25 cellular contexts compared by ENCODE assay signal in the genomic region with DNA sequence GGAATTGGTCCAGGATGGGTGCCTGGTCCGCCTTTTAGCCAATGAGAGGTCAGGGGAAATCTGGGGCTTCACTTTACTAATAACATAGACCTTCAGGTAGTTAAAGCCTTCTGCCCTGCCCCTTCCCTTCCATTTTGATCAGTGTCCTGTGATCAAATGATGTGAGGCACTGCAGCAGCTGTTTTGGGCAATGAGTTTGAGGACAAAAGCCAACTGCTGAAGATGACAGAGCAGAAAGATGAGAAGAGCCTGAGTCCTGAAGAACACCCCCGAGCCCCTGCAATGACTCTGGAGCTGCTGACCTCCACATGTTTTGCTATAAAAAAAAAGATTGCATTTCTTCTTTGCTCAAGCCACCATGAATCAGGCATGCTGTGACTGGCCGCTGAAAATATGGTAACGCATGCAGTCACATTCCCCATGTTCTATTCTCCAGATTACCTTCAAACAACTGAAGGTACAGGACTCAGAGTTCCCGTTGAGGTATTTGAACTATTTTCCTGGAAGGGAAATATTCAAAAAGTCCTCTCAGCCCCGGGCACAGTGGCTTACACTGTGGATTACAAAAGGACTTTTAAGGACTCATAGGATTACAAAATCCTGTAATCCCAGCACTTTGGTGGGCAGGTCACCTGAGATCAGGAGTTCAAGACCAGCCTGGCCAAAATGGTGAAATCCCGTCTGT.
"Had no signal": no experiment of that assay in that cellular context is flagged by ENCODE, and none has a peak within 500 bp of the region (broad histone marks: within the 10 kb centered on the region; RNA-seq: fewer than 3 reads in every experiment).

No MANE protein-coding gene starts in this region.

- H3K36me3 ChIP-seq: cardiac muscle cell, colonic mucosa, left lung, lower lobe of right lung, right atrium auricular region, suprapubic skin, tibial artery had no signal

- H2AFZ ChIP-seq: parathyroid adenoma had no signal

- H3K27ac ChIP-seq: cardiac muscle cell, colonic mucosa, left lung, lower lobe of right lung, parathyroid adenoma, right atrium auricular region, suprapubic skin, tibial artery had no signal

- H3K36me3 Mint-ChIP-seq: activated naive CD4-positive, alpha-beta T cell treated with anti-CD3 and anti-CD28 coated beads, Interleukin-2, amount 50 U/mL, for 72 hours; stimulated activated naive B cell treated with anti-CD40 and anti-IgM and Interleukin-4, amounts not matched to agents 10 μg/mL and 1 μg/mL and 100 μg/mL, for 72 hours; WTC11 had no signal

- H3K9ac ChIP-seq: parathyroid adenoma had no signal

- H3K27me3 ChIP-seq: cardiac muscle cell, colonic mucosa, left lung, right atrium auricular region, suprapubic skin, tibial artery had no signal

- H3K4me1 Mint-ChIP-seq: stimulated activated naive B cell treated with anti-CD40 and anti-IgM and Interleukin-4, amounts not matched to agents 10 μg/mL and 1 μg/mL and 100 μg/mL, for 72 hours had no signal

- FAIRE-seq: frontal cortex, islet of Langerhans had no signal

- H3K9me3 Mint-ChIP-seq: activated naive CD4-positive, alpha-beta T cell treated with anti-CD3 and anti-CD28 coated beads, Interleukin-2, amount 50 U/mL, for 72 hours; activated T-helper 2 cell treated with anti-CD3 and anti-CD28 coated beads, Interferon-gamma antibody, Interleukin-2, Interleukin-4, amounts not matched to agents 10 μg/mL and 5 μg/mL and 100 μg/mL, durations not matched to agents 14 hours and 24 hours and 36 hours; WTC11 had no signal

- DNase-seq: activated CD4-positive, alpha-beta T cell treated with anti-CD3 and anti-CD28 coated beads, Interleukin-2, amount 50 U/mL, for 1 hour; activated CD8-positive, alpha-beta T cell treated with anti-CD3 and anti-CD28 coated beads for 36 hours; activated T-cell treated with anti-CD3 and anti-CD28 coated beads, Interleukin-2, amount 50 U/mL, for 4 hours; cerebellar nuclear complex; colonic mucosa; effector CD8-positive, alpha-beta T cell; glutamatergic neuron; left lung; lower lobe of right lung; naive B cell; occipital lobe; stimulated activated CD4-positive, alpha-beta T cell treated with anti-CD3 and anti-CD28 coated beads, Interleukin-15, amount 100 ng/mL, for 24 hours; stimulated activated CD4-positive, alpha-beta T cell treated with anti-CD3 and anti-CD28 coated beads, Interleukin-2, amount 100 ng/mL, for 24 hours; stimulated activated naive B cell treated with anti-CD40 and anti-IgM and Interleukin-4, amounts not matched to agents 10 μg/mL and 1 μg/mL and 100 μg/mL, for 72 hours; T-helper 2 cell; tibial artery had no signal

- H3K27ac Mint-ChIP-seq: activated CD8-positive, alpha-beta T cell treated with anti-CD3 and anti-CD28 coated beads for 36 hours; activated naive CD4-positive, alpha-beta T cell treated with anti-CD3 and anti-CD28 coated beads, Interleukin-2, amount 50 U/mL, for 72 hours; activated T-helper 2 cell treated with anti-CD3 and anti-CD28 coated beads, Interferon-gamma antibody, Interleukin-2, Interleukin-4, amounts not matched to agents 10 μg/mL and 5 μg/mL and 100 μg/mL, durations not matched to agents 14 hours and 24 hours and 36 hours; stimulated activated naive B cell treated with anti-CD40 and anti-IgM and Interleukin-4, amounts not matched to agents 10 μg/mL and 1 μg/mL and 100 μg/mL, for 72 hours had no signal

- H3K79me2 ChIP-seq: parathyroid adenoma had no signal

- H3K9me3 ChIP-seq: colonic mucosa, left lung, lower lobe of right lung, right atrium auricular region, tibial artery had no signal

- ATAC-seq: activated CD8-positive, alpha-beta T cell treated with anti-CD3 and anti-CD28 coated beads for 36 hours; activated naive CD4-positive, alpha-beta T cell treated with anti-CD3 and anti-CD28 coated beads, Interleukin-2, amount 50 U/mL, for 72 hours; activated T-cell treated with anti-CD3 and anti-CD28 coated beads, Interleukin-2, amount 50 U/mL, for 4 hours; left lung; lower lobe of right lung; stimulated activated naive B cell treated with anti-CD40 and anti-IgM and Interleukin-4, amounts not matched to agents 10 μg/mL and 1 μg/mL and 100 μg/mL, for 72 hours had no signal

- H3K4me1 ChIP-seq: colonic mucosa, right atrium auricular region had no signal

- H3K4me3 ChIP-seq: cardiac muscle cell, colonic mucosa, left lung, lower lobe of right lung, right atrium auricular region, suprapubic skin, tibial artery had no signal

- H3K4me3 Mint-ChIP-seq: activated CD8-positive, alpha-beta T cell treated with anti-CD3 and anti-CD28 coated beads for 36 hours; activated T-cell treated with anti-CD3 and anti-CD28 coated beads, Interleukin-2, amount 50 U/mL, for 4 hours; naive B cell; stimulated activated naive B cell treated with anti-CD40 and anti-IgM and Interleukin-4, amounts not matched to agents 10 μg/mL and 1 μg/mL and 100 μg/mL, for 72 hours; WTC11 had no signal
